In genomic region chr3:126544596-126545281, GRCh38 we compare ENCODE assay signal across 3 cellular contexts.
TF ChIP-seq lines count a peak whose summit lies in the region.

No MANE protein-coding gene starts in this region.

TF ChIP-seq in SK-N-SH, 30 proteins besides CTCF, POLR2A, EP300 and RAD21:
- TF ChIP-seq NFIC (IDR thresholded peaks at IDR 0.05; ENCODE audit: borderline replicate concordance) = no peak
- no peak for TF ChIP-seq MAX (IDR thresholded peaks at IDR 0.05; ENCODE audit: low read depth)
- no peak for TF ChIP-seq EZH2phosphoT487 (IDR thresholded peaks at IDR 0.05; ENCODE audit: borderline replicate concordance, low read depth)
- no peak for TF ChIP-seq SIN3A (IDR thresholded peaks at IDR 0.05; ENCODE audit: borderline replicate concordance, low read depth, low read length)
- TF ChIP-seq ZBTB33 (IDR thresholded peaks at IDR 0.05; ENCODE audit: borderline replicate concordance, low read depth) = no peak
- no peak for TF ChIP-seq NRF1 (IDR thresholded peaks at IDR 0.05; ENCODE audit: low read depth, low read length)
- no peak for TF ChIP-seq RXRA (IDR thresholded peaks at IDR 0.05; ENCODE audit: borderline replicate concordance, low read depth)
- no peak for TF ChIP-seq POLR2AphosphoS5 (IDR thresholded peaks at IDR 0.05; ENCODE audit: low read depth, low read length)
- no peak for TF ChIP-seq GABPA (IDR thresholded peaks at IDR 0.05; ENCODE audit: low read depth)
- TF ChIP-seq CHD2 (IDR thresholded peaks at IDR 0.05; ENCODE audit: low read length, partially characterized antibody) = no peak
- TF ChIP-seq RCOR1 (IDR thresholded peaks at IDR 0.05; ENCODE audit: low read length) = no peak

TF ChIP-seq in SK-N-SH treated with all-trans-retinoic acid at 6 μM for 48 hours, 23 proteins besides CTCF, POLR2A, EP300 and RAD21:
- TF ChIP-seq ZNF565 (CRISPR knock-in tag; conservative IDR thresholded peaks at IDR 0.05; ENCODE audit: low read depth) (no peak), TCF4 (CRISPR knock-in tag; IDR thresholded peaks at IDR 0.05; ENCODE audit: borderline replicate concordance) (no peak), RARB (CRISPR knock-in tag; IDR thresholded peaks at IDR 0.05) (no peak), TOX (CRISPR knock-in tag; IDR thresholded peaks at IDR 0.05; ENCODE audit: borderline replicate concordance) (no peak), ARNTL (CRISPR knock-in tag; IDR thresholded peaks at IDR 0.05; ENCODE audit: borderline replicate concordance, low read depth) (no peak), OSR1 (CRISPR knock-in tag; IDR thresholded peaks at IDR 0.05) (no peak), POU6F1 (CRISPR knock-in tag; IDR thresholded peaks at IDR 0.05; ENCODE audit: borderline replicate concordance, low read depth) (no peak), ZC3H10 (CRISPR knock-in tag; IDR thresholded peaks at IDR 0.05) (no peak), SNAI2 (CRISPR knock-in tag; IDR thresholded peaks at IDR 0.05) (no peak), PPARA (CRISPR knock-in tag; IDR thresholded peaks at IDR 0.05; ENCODE audit: borderline replicate concordance) (no peak), CREB5 (CRISPR knock-in tag; IDR thresholded peaks at IDR 0.05; ENCODE audit: low read depth) (no peak), ZNF70 (CRISPR knock-in tag; IDR thresholded peaks at IDR 0.05) (no peak), CSDC2 (CRISPR knock-in tag; IDR thresholded peaks at IDR 0.05) (no peak), ISL1 (CRISPR knock-in tag; IDR thresholded peaks at IDR 0.05) (no peak), ZFP3 (CRISPR knock-in tag; IDR thresholded peaks at IDR 0.05) (no peak), CSRNP3 (CRISPR knock-in tag; IDR thresholded peaks at IDR 0.05) (no peak), BACH2 (CRISPR knock-in tag; IDR thresholded peaks at IDR 0.05; ENCODE audit: borderline replicate concordance) (no peak), TSHZ2 (CRISPR knock-in tag; IDR thresholded peaks at IDR 0.05) (no peak), GLIS3 (CRISPR knock-in tag; IDR thresholded peaks at IDR 0.05) (no peak)

TF ChIP-seq in HepG2, 621 proteins besides CTCF, POLR2A, EP300 and RAD21:
- TF ChIP-seq ZNF280B (CRISPR knock-in tag; IDR thresholded peaks at IDR 0.05; ENCODE audit: borderline replicate concordance) (0 out of 2 replicates have a peak, but pooled peaks have one; percentile 15), RFXAP (CRISPR knock-in tag; IDR thresholded peaks at IDR 0.05; ENCODE audit: borderline replicate concordance) (no peak)
